Comparison of ENCODE assay signal across 12 cellular contexts in the genomic region with DNA sequence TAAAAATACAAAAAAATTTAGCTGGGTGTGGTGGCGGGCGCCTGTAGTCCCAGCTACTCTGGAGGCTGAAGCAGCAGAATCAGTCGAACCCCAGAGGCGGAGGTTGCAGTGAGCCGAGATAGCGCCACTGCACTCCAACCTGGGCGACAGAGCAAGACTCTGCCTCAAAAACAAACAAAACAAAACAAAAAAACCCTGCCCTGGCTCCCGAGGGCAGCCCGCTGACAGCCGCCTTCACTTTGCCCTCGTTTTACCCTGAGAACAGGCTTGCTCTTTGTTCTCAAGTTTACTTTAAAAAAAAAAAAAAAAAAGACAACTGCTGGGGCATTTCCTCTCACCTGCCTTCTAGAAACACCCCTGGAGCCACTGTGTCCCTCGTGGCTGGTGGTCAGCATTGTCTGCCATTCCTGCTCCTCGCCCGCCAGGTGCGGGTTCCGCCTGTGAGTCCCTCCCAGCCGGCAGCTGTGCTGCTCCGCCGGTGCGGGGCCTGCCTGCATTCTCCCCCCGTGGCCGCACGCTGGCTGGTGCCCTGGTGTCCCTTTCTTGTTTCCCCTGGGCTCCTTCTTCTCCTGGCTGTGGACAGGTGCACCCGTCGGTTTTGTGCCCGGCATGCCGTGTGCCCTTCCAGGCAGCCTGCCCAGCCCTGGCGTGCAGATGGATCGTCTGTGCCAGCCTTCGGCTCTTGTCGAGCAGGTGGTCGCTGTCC.
DNase-seq lines count a peak whose midpoint lies in the region; ATAC-seq, FAIRE-seq and TF ChIP-seq lines count a peak whose summit lies in the region.
"Had no signal": no experiment of that assay in that cellular context is flagged by ENCODE, and none has a peak within 500 bp of the region (broad histone marks: within the 10 kb centered on the region; RNA-seq: fewer than 3 reads in every experiment).

No MANE protein-coding gene starts in this region.

- H3K4me1 ChIP-seq in mucosa of stomach (ENCODE audit: control insufficient read depth, insufficient read depth, low read length) (peaks cover 51% of the 10 kb centered on the region), foreskin keratinocyte (peaks cover 7% of the 10 kb centered on the region)

- peaks cover 68% of the 10 kb centered on the region for H3K36me3 ChIP-seq in mucosa of stomach (ENCODE audit: control insufficient read depth, insufficient read depth, low read length)

- H3K27me3 ChIP-seq in mucosa of stomach (ENCODE audit: control insufficient read depth, insufficient read depth, low read length) (no peaks in the 10 kb centered on the region), foreskin keratinocyte (no peaks in the 10 kb centered on the region)

- TF ChIP-seq POLR2A in H54 (IDR thresholded peaks at IDR 0.05; ENCODE audit: low read depth, low read length) = no peak

- ATAC-seq in HG03095 (IDR thresholded peaks at IDR 0.05; ENCODE audit: unreplicated experiment) = no peak
- no peak for ATAC-seq in foreskin keratinocyte

- H3K4me3 ChIP-seq in mucosa of stomach (ENCODE audit: low read length) = no peak overlapping the region

- FAIRE-seq in H54 (lab: Jason Lieb, UNC) = no peak

- no peak overlapping the region for H3K27ac ChIP-seq in foreskin keratinocyte
- H3K27ac ChIP-seq: epithelial cell of prostate had no signal

- TF ChIP-seq CTCF in foreskin keratinocyte (conservative IDR thresholded peaks at IDR 0.05) = no peak

- DNase-seq in DMS153 (lab: John Stamatoyannopoulos, UW) = peak; percentile 79
- DNase-seq in NCI-H2081 treated with DMSO at 0.1 percent for 48 hours (lab: John Stamatoyannopoulos, UW) = peak; percentile 83
- peak; percentile 90 for DNase-seq in cerebellar cortex (ENCODE audit: low spot score)
- DNase-seq in Kasumi-1 (lab: John Stamatoyannopoulos, UW) = no peak
- DNase-seq in foreskin keratinocyte = no peak
- DNase-seq in H54 (ENCODE audit: insufficient read length, low spot score) = no peak
- DNase-seq: activated CD4-positive, alpha-beta memory T cell treated with anti-CD3 and anti-CD28 coated beads, Interleukin-2, amount 10 ng/mL, durations not matched to agents 7 days and 5 days; NCI-H2171; T1000 had no signal

- peak overlapping the region; percentile 2 for H3K9ac ChIP-seq in mucosa of stomach (ENCODE audit: low read length)

- H3K9me3 ChIP-seq in mucosa of stomach (ENCODE audit: control insufficient read depth, low read length) = no peaks in the 10 kb centered on the region

Comparison
In these comparisons a context has a peak if more than half of its experiments do, and no peak if none do; other contexts are left out.
1. DNase-seq: peak in DMS153 (single experiment), NCI-H2081 treated with DMSO at 0.1 percent for 48 hours (single experiment) and cerebellar cortex (single experiment); none in Kasumi-1 (0 of 2), foreskin keratinocyte (0 of 2) and H54 (single experiment).